In the genomic region with DNA sequence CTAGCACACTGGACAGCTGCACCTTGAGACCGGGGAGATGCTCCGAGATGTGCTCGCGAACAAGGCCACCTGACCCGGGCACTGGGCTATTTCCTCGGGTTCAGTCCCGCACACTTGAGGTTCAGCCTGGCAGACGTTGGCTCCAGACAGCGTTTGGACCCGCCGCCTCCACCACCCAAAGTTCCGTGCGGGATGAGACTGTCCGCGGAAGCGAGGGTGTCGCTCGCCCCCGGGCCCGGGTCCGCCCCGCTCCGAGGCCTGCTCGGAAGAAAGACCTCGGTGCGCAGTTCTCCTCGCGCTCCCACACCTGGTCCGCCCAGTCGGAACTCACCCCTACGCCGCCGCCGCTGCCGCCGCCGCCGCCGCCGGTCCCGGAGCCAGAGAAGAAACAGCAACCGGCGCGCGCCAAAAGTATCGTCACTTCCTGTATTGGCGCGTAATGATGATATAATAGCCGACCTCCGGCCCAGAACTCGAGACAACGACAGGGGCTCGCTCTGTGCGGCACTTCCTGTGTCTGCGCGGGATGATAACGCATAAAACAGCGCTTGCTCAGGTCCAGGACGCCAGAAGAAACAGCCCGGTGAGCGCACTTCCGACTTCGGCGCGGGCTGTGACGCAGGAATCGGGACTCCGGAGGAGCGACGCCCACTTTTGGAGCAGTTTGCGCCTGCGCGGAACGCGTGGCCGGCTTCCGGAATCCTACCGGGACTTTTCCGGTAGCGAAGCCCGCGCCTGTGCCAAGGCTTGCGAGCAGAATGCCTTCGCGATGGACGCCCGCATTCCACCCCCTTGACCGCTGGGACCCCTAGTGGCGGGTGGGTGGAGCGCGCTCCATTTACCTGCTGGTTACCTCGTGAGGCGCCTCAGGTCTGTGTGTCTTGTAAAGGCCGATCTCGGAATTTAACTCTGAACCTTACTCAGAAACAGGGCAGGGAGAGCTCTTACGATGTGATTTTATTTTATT, we compare ENCODE assay signal across 8 cellular contexts. TPM values are rescaled to one million over a fixed set of nuclear protein-coding genes. Genes with fewer than 3 reads are reported as not detected.
DNase-seq lines count a peak whose midpoint lies in the region; TF ChIP-seq lines count a peak whose summit lies in the region.
"Not testable (repeated sequence)": the region's sequence is repeated elsewhere in the genome, so short reads cannot be mapped to it uniquely, and the experiment has no call there.

A gene (minus strand): TSS at position 422 of the 967 bp plus-strand sequence. CDS start 1,519 bp downstream, outside the sequence.

- TF ChIP-seq CTCF in HFF-Myc (IDR thresholded peaks at IDR 0.05; ENCODE audit: low read depth, low read length, missing control alignments) = peak; percentile 14
- TF ChIP-seq CTCF in neutrophil (IDR thresholded peaks at IDR 0.05) = peak; percentile 43

- H3K4me3 ChIP-seq in HFF-Myc (replicated peaks; ENCODE audit: low read depth, low read length) (peak within 1 kb of the TSS; percentile 53), neutrophil (ENCODE audit: low read depth in 1 of 2, low read length in 1 of 2) (peak within 1 kb of the TSS; percentile 73 to 81)

- H3K27me3 ChIP-seq in neutrophil = not testable (repeated sequence)

- peak; percentile 87 for DNase-seq in GM04503 (ENCODE audit: low read depth)
- peak; percentile 83 for DNase-seq in HFF-Myc (ENCODE audit: extremely low read depth, low read depth)
- DNase-seq in MV-4-11 (lab: John Stamatoyannopoulos, UW) = peak; percentile 99
- DNase-seq in SK-MEL-5 (ENCODE audit: low read depth, low spot score) = peak; percentile 98
- peak; percentile 100 for DNase-seq in activated naive CD4-positive, alpha-beta T cell treated with Interleukin-2 at 50 U/mL for 16 hours
- peak; percentile 92 for DNase-seq in foreskin melanocyte
- DNase-seq in substantia nigra (lab: John Stamatoyannopoulos, UW) = peak; percentile 37 to 96 (median 85)

- H3K27ac ChIP-seq in neutrophil = peak within 1 kb of the TSS; percentile 100
- peak within 1 kb of the TSS; percentile 91 for H3K27ac ChIP-seq in substantia nigra (ENCODE audit: low read depth, low read length, poor library complexity, severe bottlenecking)

- peaks cover 11 to 24% of the 10 kb centered on the region in 2 experiments for H3K4me1 ChIP-seq in neutrophil (ENCODE audit: control insufficient read depth in 1 of 2, insufficient read depth in 1 of 2, low read depth in 1 of 2, low read length in 1 of 2)

- not testable (repeated sequence) for H3K9me3 ChIP-seq in neutrophil

- in situ Hi-C loops in SK-MEL-5 (cut with HindIII; ENCODE audit: low pct_unique_long_range_greater_than_20kb, low sequenced_read_pairs) = not testable (repeated sequence)

- H3K36me3 ChIP-seq in neutrophil = peaks cover 33% of the 10 kb centered on the region

RNA-seq across cellular contexts. Expression of the gene that starts here (rescaled TPM):
- total RNA-seq in SK-MEL-5 (2014; rRNA removed; shearing (Covaris generic)) = 4.4 and 6.6 TPM in 2 replicates
- polyA plus RNA-seq in SK-MEL-5 (2015; cell fraction: cytosol; rRNA removed) = 12.4 and 13.7 TPM in 2 replicates
- polyA plus RNA-seq in SK-MEL-5 (2015; cell fraction: nucleus; rRNA removed) = 26.4 and 28.1 TPM in 2 replicates

Comparison
In these comparisons a context has a peak if more than half of its experiments do, and no peak if none do; other contexts are left out.
1. Peak in every context shown above with its lines: DNase-seq, H3K4me3 ChIP-seq and H3K27ac ChIP-seq.